21 cellular contexts compared by ENCODE assay signal in genomic region chr17:71503710-71504471, GRCh38.
"Had no signal": no experiment of that assay in that cellular context is flagged by ENCODE, and none has a peak within 500 bp of the region (broad histone marks: within the 10 kb centered on the region; RNA-seq: fewer than 3 reads in every experiment).

No MANE protein-coding gene starts in this region.

- H3K9me3 Mint-ChIP-seq: nephron had no signal

- H3K4me1 ChIP-seq: lower lobe of right lung had no signal

- H3K4me3 Mint-ChIP-seq: activated naive CD4-positive, alpha-beta T cell treated with anti-CD3 and anti-CD28 coated beads, Interleukin-2, amount 10 ng/mL, durations not matched to agents 7 days and 5 days; activated naive CD8-positive, alpha-beta T cell treated with anti-CD3 and anti-CD28 coated beads, Interleukin-2, amount 50 U/mL, for 24 hours; nephron had no signal

- ATAC-seq: activated naive CD8-positive, alpha-beta T cell treated with anti-CD3 and anti-CD28 coated beads, Interleukin-2, amount 50 U/mL, for 24 hours; left colon; lower lobe of right lung had no signal

- H3K27ac Mint-ChIP-seq: activated naive CD4-positive, alpha-beta T cell treated with anti-CD3 and anti-CD28 coated beads, Interleukin-2, amount 10 ng/mL, durations not matched to agents 7 days and 5 days; activated naive CD8-positive, alpha-beta T cell treated with anti-CD3 and anti-CD28 coated beads, Interleukin-2, amount 50 U/mL, for 24 hours; nephron had no signal

- H3K4me1 Mint-ChIP-seq: activated naive CD4-positive, alpha-beta T cell treated with anti-CD3 and anti-CD28 coated beads, Interleukin-2, amount 10 ng/mL, durations not matched to agents 7 days and 5 days; activated naive CD8-positive, alpha-beta T cell treated with anti-CD3 and anti-CD28 coated beads, Interleukin-2, amount 50 U/mL, for 24 hours; nephron had no signal

- H3K9me3 ChIP-seq: esophagus squamous epithelium, lower lobe of right lung had no signal

- H3K4me3 ChIP-seq: esophagus squamous epithelium, lower lobe of right lung had no signal

- H3K27ac ChIP-seq: esophagus squamous epithelium, lower lobe of right lung, WERI-Rb-1 had no signal

- H3K27me3 Mint-ChIP-seq: activated naive CD4-positive, alpha-beta T cell treated with anti-CD3 and anti-CD28 coated beads, Interleukin-2, amount 10 ng/mL, durations not matched to agents 7 days and 5 days; activated naive CD8-positive, alpha-beta T cell treated with anti-CD3 and anti-CD28 coated beads, Interleukin-2, amount 50 U/mL, for 24 hours had no signal

- H3K36me3 ChIP-seq: esophagus squamous epithelium, lower lobe of right lung, WERI-Rb-1 had no signal

- H3K27me3 ChIP-seq: esophagus squamous epithelium had no signal

- DNase-seq: activated CD4-positive, alpha-beta T cell treated with anti-CD3 and anti-CD28 coated beads for 1 hour; activated CD8-positive, alpha-beta memory T cell treated with anti-CD3 and anti-CD28 coated beads for 24 hours; activated CD8-positive, alpha-beta memory T cell treated with anti-CD3 and anti-CD28 coated beads, Interleukin-2, amount 50 U/mL, for 48 hours; activated effector memory CD4-positive, alpha-beta T cell treated with Interleukin-2 at 50 U/mL for 16 hours; activated naive CD4-positive, alpha-beta T cell treated with anti-CD3 and anti-CD28 coated beads, Interleukin-2, amount 10 ng/mL, durations not matched to agents 7 days and 5 days; activated naive CD8-positive, alpha-beta T cell treated with anti-CD3 and anti-CD28 coated beads, Interleukin-2, amount 50 U/mL, for 24 hours; activated T-cell treated with anti-CD3 and anti-CD28 coated beads, Interleukin-2, amount 50 U/mL, for 48 hours; aorta; cerebellar nuclear complex; effector CD4-positive, alpha-beta T cell; esophagus squamous epithelium; left colon; lower lobe of right lung; midbrain; occipital lobe; retina; stimulated activated CD4-positive, alpha-beta T cell treated with anti-CD3 and anti-CD28 coated beads, Interleukin-1b, Interleukin-23, amount 100 ng/mL, for 48 hours; stimulated activated CD8-positive, alpha-beta memory T cell treated with anti-CD3 and anti-CD28 coated beads, Interleukin-4, amount 100 ng/mL, for 48 hours; stimulated activated naive CD4-positive, alpha-beta T cell; WERI-Rb-1 had no signal

- H3K36me3 Mint-ChIP-seq: activated naive CD4-positive, alpha-beta T cell treated with anti-CD3 and anti-CD28 coated beads, Interleukin-2, amount 10 ng/mL, durations not matched to agents 7 days and 5 days had no signal
